ENCODE assay signal across 32 cellular contexts in the genomic region with DNA sequence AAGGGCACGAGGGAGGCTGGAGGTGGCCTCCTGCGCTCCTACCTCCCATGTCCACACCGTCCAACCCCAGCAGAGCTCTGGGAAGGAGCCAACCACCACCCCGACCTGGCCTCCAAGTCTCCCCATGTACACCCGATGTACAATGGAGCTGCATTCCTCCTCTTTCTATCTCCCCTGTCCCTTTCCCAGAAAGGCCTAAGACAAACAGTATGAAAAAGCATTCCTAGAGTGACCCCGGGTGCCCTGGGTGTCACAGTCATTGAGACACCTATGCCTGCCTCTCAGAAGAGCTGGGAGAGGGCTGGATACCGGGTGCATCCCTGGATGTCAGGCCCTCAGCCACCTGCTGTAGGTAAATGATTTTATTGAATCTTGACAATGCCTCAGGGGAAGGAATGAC.
"Had no signal": no experiment of that assay in that cellular context is flagged by ENCODE, and none has a peak within 500 bp of the region (broad histone marks: within the 10 kb centered on the region; RNA-seq: fewer than 3 reads in every experiment).

No MANE protein-coding gene starts in this region.

- H3K27ac ChIP-seq: brain microvascular endothelial cell, coronary artery, WERI-Rb-1 had no signal

- H3K9me3 Mint-ChIP-seq: activated B cell treated with CpG ODN at 0.5 μM for 24 hours; activated CD8-positive, alpha-beta T cell treated with anti-CD3 and anti-CD28 coated beads for 36 hours; activated T-cell treated with anti-CD3 and anti-CD28 coated beads, Interleukin-2, amount 50 U/mL, for 4 hours; activated T-helper 17 cell treated with anti-CD3 and anti-CD28 coated beads, Interleukin-2, amount 50 U/mL, for 72 hours; central memory CD8-positive, alpha-beta T cell; T-helper 2 cell treated with Interferon-gamma antibody and Interleukin-4, amounts not matched to agents 5 μg/mL and 100 μg/mL, for 36 hours had no signal

- H3K36me3 Mint-ChIP-seq: activated naive CD8-positive, alpha-beta T cell had no signal

- H3K36me3 ChIP-seq: brain microvascular endothelial cell, WERI-Rb-1 had no signal

- H3K4me3 Mint-ChIP-seq: activated B cell treated with CpG ODN at 0.5 μM for 24 hours; activated CD8-positive, alpha-beta T cell treated with anti-CD3 and anti-CD28 coated beads for 36 hours; activated naive CD8-positive, alpha-beta T cell; activated T-cell treated with anti-CD3 and anti-CD28 coated beads, Interleukin-2, amount 50 U/mL, for 4 hours; activated T-helper 17 cell treated with anti-CD3 and anti-CD28 coated beads, Interleukin-2, amount 50 U/mL, for 72 hours; central memory CD8-positive, alpha-beta T cell; T-helper 17 cell; T-helper 2 cell treated with Interferon-gamma antibody and Interleukin-4, amounts not matched to agents 5 μg/mL and 100 μg/mL, for 36 hours had no signal

- H3K27me3 Mint-ChIP-seq: activated CD8-positive, alpha-beta T cell treated with anti-CD3 and anti-CD28 coated beads for 36 hours had no signal

- FAIRE-seq: astrocyte, bronchial epithelial cell, frontal cortex had no signal

- DNase-seq: activated B cell treated with CpG ODN at 0.5 μM for 24 hours; activated CD4-positive, alpha-beta T cell treated with anti-CD3 and anti-CD28 coated beads for 48 hours; activated CD4-positive, alpha-beta T cell treated with anti-CD3 and anti-CD28 coated beads, Interleukin-2, amount 50 U/mL, for 1 hour; activated CD4-positive, alpha-beta T cell treated with anti-CD3 and anti-CD28 coated beads, Interleukin-2, amount 50 U/mL, for 48 hours; activated CD8-positive, alpha-beta memory T cell treated with anti-CD3 and anti-CD28 coated beads for 24 hours; activated CD8-positive, alpha-beta T cell treated with anti-CD3 and anti-CD28 coated beads for 36 hours; activated effector memory CD4-positive, alpha-beta T cell treated with Interleukin-2 at 50 U/mL for 16 hours; activated gamma-delta T cell treated with Interleukin-2 at 50 U/mL for 16 hours; activated naive CD4-positive, alpha-beta T cell treated with anti-CD3 and anti-CD28 coated beads, Interleukin-2, amount 50 U/mL, for 16 hours; activated naive CD4-positive, alpha-beta T cell treated with Interleukin-2 at 50 U/mL for 16 hours; activated T-cell treated with anti-CD3 and anti-CD28 coated beads, Interleukin-2, amount 50 U/mL, for 4 hours; amniotic stem cell; anterior cingulate cortex; brain microvascular endothelial cell; dermis blood vessel endothelial cell; effector CD8-positive, alpha-beta T cell; foreskin fibroblast; glutamatergic neuron; T-helper 1 cell; T-helper 17 cell; T1000; WERI-Rb-1 had no signal

- H3K27ac Mint-ChIP-seq: activated B cell treated with CpG ODN at 0.5 μM for 24 hours; activated CD8-positive, alpha-beta T cell treated with anti-CD3 and anti-CD28 coated beads for 36 hours; activated naive CD8-positive, alpha-beta T cell; activated T-helper 17 cell treated with anti-CD3 and anti-CD28 coated beads, Interleukin-2, amount 50 U/mL, for 72 hours; T-helper 17 cell; T-helper 2 cell treated with Interferon-gamma antibody and Interleukin-4, amounts not matched to agents 5 μg/mL and 100 μg/mL, for 36 hours had no signal

- H3K4me3 ChIP-seq: coronary artery had no signal

- H3K4me1 Mint-ChIP-seq: activated B cell treated with CpG ODN at 0.5 μM for 24 hours; activated T-helper 17 cell treated with anti-CD3 and anti-CD28 coated beads, Interleukin-2, amount 50 U/mL, for 72 hours; central memory CD8-positive, alpha-beta T cell; T-helper 17 cell had no signal

- ATAC-seq: activated CD4-positive, CD25-positive, alpha-beta regulatory T cell treated with anti-CD3 and anti-CD28 coated beads, Interleukin-2, amount 50 U/mL, for 24 hours; activated CD8-positive, alpha-beta T cell treated with anti-CD3 and anti-CD28 coated beads for 36 hours; activated T-cell treated with anti-CD3 and anti-CD28 coated beads, Interleukin-2, amount 50 U/mL, for 4 hours; activated T-helper 17 cell treated with anti-CD3 and anti-CD28 coated beads, Interleukin-2, amount 50 U/mL, for 72 hours; esophagus mucosa; T-helper 17 cell had no signal

- H3K27me3 ChIP-seq: brain microvascular endothelial cell had no signal
